Comparison of ENCODE assay signal across 1 cellular context in genomic region chr2:64609229-64609994, GRCh38.
TF ChIP-seq lines count a peak whose summit lies in the region.

No MANE protein-coding gene starts in this region.

TF ChIP-seq in GM12878, 131 proteins besides CTCF, POLR2A, EP300 and RAD21 (continued from another document):
- TF ChIP-seq PBX3 (IDR thresholded peaks at IDR 0.05; ENCODE audit: insufficient replicate concordance, low read depth, low read length) (no peak), RB1 (IDR thresholded peaks at IDR 0.05; ENCODE audit: borderline replicate concordance) (peak; percentile 74; the same call in 1 of the 2 replicates), ZBTB33 (IDR thresholded peaks at IDR 0.05) (no peak), EGR1 (IDR thresholded peaks at IDR 0.05; ENCODE audit: borderline replicate concordance in 1 of 2, low read depth in 2 of 2, low read length in 2 of 2) (peak in 1 of 2 experiments; percentile 52; a peak in 1 of 3 replicates), ZNF217 (IDR thresholded peaks at IDR 0.05) (peak; percentile 83), BMI1 (IDR thresholded peaks at IDR 0.05; ENCODE audit: borderline replicate concordance) (no peak), RELB (IDR thresholded peaks at IDR 0.05; ENCODE audit: low read depth) (no peak), SMARCA5 (IDR thresholded peaks at IDR 0.05) (peak; percentile 97), TCF12 (IDR thresholded peaks at IDR 0.05; ENCODE audit: low read depth, low read length) (0 out of 2 replicates have a peak, but pooled peaks have one; percentile 42), ASH2L (IDR thresholded peaks at IDR 0.05; ENCODE audit: borderline replicate concordance, low read depth) (no peak), EED (IDR thresholded peaks at IDR 0.05; ENCODE audit: low read depth) (0 out of 2 replicates have a peak, but pooled peaks have one; percentile 0), TAF1 (IDR thresholded peaks at IDR 0.05; ENCODE audit: borderline replicate concordance, low read depth, low read length) (peak; percentile 60; the same call in 1 of the 2 replicates), NKRF (conservative IDR thresholded peaks at IDR 0.05) (no peak; the same call in none of the 2 replicates), ZNF687 (IDR thresholded peaks at IDR 0.05) (peak; percentile 69; the same call in 1 of the 2 replicates), DPF2 (IDR thresholded peaks at IDR 0.05) (peak; percentile 53), SREBF1 (IDR thresholded peaks at IDR 0.05; ENCODE audit: low read length) (no peak), KLF5 (IDR thresholded peaks at IDR 0.05; ENCODE audit: partially characterized antibody) (no peak), EZH2 (IDR thresholded peaks at IDR 0.05; ENCODE audit: borderline replicate concordance, control insufficient read depth, low read depth, low read length) (no peak), PAX5 (IDR thresholded peaks at IDR 0.05; ENCODE audit: borderline replicate concordance, low read depth, low read length) (no peak), RUNX3 (IDR thresholded peaks at IDR 0.05; ENCODE audit: low read length) (no peak), POLR2AphosphoS5 (IDR thresholded peaks at IDR 0.05; ENCODE audit: low read length) (peak; percentile 45; the same call in 1 of the 2 replicates), NR2F1 (conservative IDR thresholded peaks at IDR 0.05) (peak; percentile 76), BHLHE40 (IDR thresholded peaks at IDR 0.05; ENCODE audit: borderline replicate concordance in 1 of 2, low read depth in 2 of 2, low read length in 1 of 2) (peak in 1 of 2 experiments; percentile 55; a peak in 2 of 4 replicates), BACH1 (IDR thresholded peaks at IDR 0.05; ENCODE audit: borderline replicate concordance) (peak; percentile 77), GATAD2B (conservative IDR thresholded peaks at IDR 0.05; ENCODE audit: low read depth) (peak; percentile 77; the same call in 1 of the 2 replicates), HDAC6 (IDR thresholded peaks at IDR 0.05; ENCODE audit: unreplicated experiment) (peak; percentile 19), IRF5 (IDR thresholded peaks at IDR 0.05; ENCODE audit: borderline replicate concordance) (no peak), ZNF207 (IDR thresholded peaks at IDR 0.05; ENCODE audit: borderline replicate concordance) (no peak), SP1 (IDR thresholded peaks at IDR 0.05; ENCODE audit: low read depth, low read length) (no peak), LARP7 (IDR thresholded peaks at IDR 0.05) (peak; percentile 92)
